In genomic region chr7:151518781-151519044, GRCh38 we compare ENCODE assay signal across 8 cellular contexts. TPM values are rescaled to one million over a fixed set of nuclear protein-coding genes. Genes with fewer than 3 reads are reported as not detected.
DNase-seq lines count a peak whose midpoint lies in the region; ATAC-seq and TF ChIP-seq lines count a peak whose summit lies in the region.

No MANE protein-coding gene starts in this region.

- H3K27me3 Mint-ChIP-seq in H9 (ENCODE audit: low read depth), result no peaks in the 10 kb centered on the region; the same call in 1 of the 2 replicates

- H2AK5ac ChIP-seq in H9 (ENCODE audit: insufficient read length, low read length), result no peak overlapping the region

- H3T11ph ChIP-seq in H9 (ENCODE audit: low read length), result no peak overlapping the region

- no peak for DNase-seq in H9
- DNase-seq in SW480 (ENCODE audit: low spot score), result peak; percentile 17
- no peak for DNase-seq in foreskin fibroblast
- DNase-seq in gastrocnemius medialis, result no peak
- DNase-seq in NCI-H1048 (lab: John Stamatoyannopoulos, UW), result no peak
- no peak for DNase-seq in hippocampal formation (lab: John Stamatoyannopoulos, UW)
- DNase-seq in OCI-M2 (lab: John Stamatoyannopoulos, UW; ENCODE audit: unreplicated experiment), result no peak

- H3K23me2 ChIP-seq in H9 (ENCODE audit: insufficient read length, low read depth, low read length, poor library complexity, severe bottlenecking), result peaks cover 14% of the 10 kb centered on the region

- peaks cover 37 to 42% of the 10 kb centered on the region in 2 experiments for H3K4me1 Mint-ChIP-seq in H9

- TF ChIP-seq CTCF in H9 (conservative IDR thresholded peaks at IDR 0.05), result no peak
- no peak for TF ChIP-seq CTCF in foreskin fibroblast (IDR thresholded peaks at IDR 0.05; ENCODE audit: low read depth, low read length)
- no peak for TF ChIP-seq CTCF in gastrocnemius medialis (IDR thresholded peaks at IDR 0.05 in 4 of 5, conservative IDR thresholded peaks at IDR 0.05 in 1 of 5)

- no peak overlapping the region for H2BK120ac ChIP-seq in H9 (ENCODE audit: low read depth, low read length, poor library complexity, severe bottlenecking)

- in situ Hi-C loops in gastrocnemius medialis (cut with MboI; ENCODE audit: low sequenced_read_pairs in 4 of 4), result loop anchor here in 1 of 4 donors (10.0 kb wide), 1 partner anchor 54 kb away; no protein-coding TSS in a partner anchor

- H3K4ac ChIP-seq in H9 (ENCODE audit: low read depth, low read length), result no peak overlapping the region

- H3K27me3 ChIP-seq in H9 (ENCODE audit: insufficient read depth, low read length) (no peaks in the 10 kb centered on the region), gastrocnemius medialis (no peaks in the 10 kb centered on the region)

- H4K91ac ChIP-seq in H9 (ENCODE audit: insufficient read length, low read depth, low read length), result no peak overlapping the region

- H3K23ac ChIP-seq in H9 (ENCODE audit: insufficient read length, low read depth, low read length), result no peak overlapping the region

- H3K27ac ChIP-seq in H9 (ENCODE audit: insufficient read length, low read depth, low read length), result no peak overlapping the region
- H3K27ac ChIP-seq in gastrocnemius medialis, result peak overlapping the region; percentile 85 to 98 (median 89)

- no peak overlapping the region for H3K18ac ChIP-seq in H9 (ENCODE audit: insufficient read length, low read depth, low read length)

- ATAC-seq in gastrocnemius medialis, result no peak
- ATAC-seq in GM21576 (IDR thresholded peaks at IDR 0.05; ENCODE audit: unreplicated experiment), result no peak

- no peak overlapping the region for H4K5ac ChIP-seq in H9 (ENCODE audit: insufficient read length, low read depth, low read length)

- no peak overlapping the region for H2BK12ac ChIP-seq in H9 (ENCODE audit: insufficient read length, low read depth, low read length)

- H3K27ac Mint-ChIP-seq in H9, result peak overlapping the region; percentile 70 to 96 (median 90)

- no peaks in the 10 kb centered on the region for H3K9me3 ChIP-seq in H9 (ENCODE audit: control insufficient read depth, low read depth, low read length)
- no peaks in the 10 kb centered on the region for H3K9me3 ChIP-seq in gastrocnemius medialis

- intact Hi-C loops in gastrocnemius medialis (cut with DNase I; ENCODE audit: low total_unique reads), result loop anchor here (2.0 to 5.0 kb wide), 4 partner anchors 14 to 219 kb away; no protein-coding TSS in a partner anchor

- peak overlapping the region; percentile 74 for H3K9ac ChIP-seq in H9 (ENCODE audit: extremely low read depth, insufficient read length, low read length)

- H3K4me3 Mint-ChIP-seq in H9, result peak overlapping the region; percentile 95 to 99

- no peak overlapping the region for H2BK5ac ChIP-seq in H9 (ENCODE audit: insufficient read length, low read length)

- no peaks in the 10 kb centered on the region for H3K36me3 ChIP-seq in gastrocnemius medialis

- no peak overlapping the region for H2BK15ac ChIP-seq in H9 (ENCODE audit: low read depth, low read length)

- H3K9me3 Mint-ChIP-seq in H9, result peaks cover 0 to 4% of the 10 kb centered on the region in 2 experiments; a peak in 3 of 5 replicates

- H3K56ac ChIP-seq in H9 (ENCODE audit: insufficient read length, low read depth, low read length), result no peak overlapping the region

- H3K79me1 ChIP-seq in H9 (ENCODE audit: insufficient read depth, low read depth, low read length, poor library complexity, severe bottlenecking), result peaks cover 2% of the 10 kb centered on the region

- H4K20me1 ChIP-seq in H9 (ENCODE audit: control insufficient read depth, insufficient read depth, insufficient read length), result peaks cover 3% of the 10 kb centered on the region

- H2AFZ ChIP-seq in H9 (ENCODE audit: low read length), result no peak overlapping the region

- no CpG with 5 or more reads among the region's 11 CpGs for WGBS in H9 (ENCODE audit: extremely low coverage, insufficient read length, low lambda C conversion rate)

- H3K4me3 ChIP-seq in foreskin fibroblast (ENCODE audit: low read depth in 1 of 2, low read length in 2 of 2) (peak overlapping the region; percentile 81 to 91), gastrocnemius medialis (peak overlapping the region; percentile 67 to 81 (median 72))

- H3K14ac ChIP-seq in H9 (ENCODE audit: insufficient read depth, low read length), result peak overlapping the region; percentile 58; the same call in 1 of the 2 replicates

- no peaks in the 10 kb centered on the region for H3K4me1 ChIP-seq in H9 (ENCODE audit: insufficient read depth, low read length)
- H3K4me1 ChIP-seq in gastrocnemius medialis, result peaks cover 29 to 50% of the 10 kb centered on the region in 2 donors

- no peak overlapping the region for H2BK20ac ChIP-seq in H9 (ENCODE audit: low read depth, low read length, poor library complexity, severe bottlenecking)

- peaks cover 47% of the 10 kb centered on the region for H3K79me2 ChIP-seq in H9 (ENCODE audit: insufficient read depth, low read length)

- H3K4me2 ChIP-seq in H9 (ENCODE audit: insufficient read depth, insufficient read length, low read length), result peak overlapping the region; percentile 89

- peaks cover 2 to 7% (median 4%) of the 10 kb centered on the region in 3 experiments; a peak in 3 of 7 replicates for H3K36me3 Mint-ChIP-seq in H9 (ENCODE audit: insufficient read depth in 1 of 3, low read depth in 3 of 3)

- no peak overlapping the region for H4K8ac ChIP-seq in H9 (replicated peaks; ENCODE audit: insufficient read length, low read depth, low read length)

- no peak for TF ChIP-seq POLR2A in gastrocnemius medialis (IDR thresholded peaks at IDR 0.05)

RNA-seq across cellular contexts. Expression of gene RHEB, which starts 1.0 kb away (rescaled TPM):
- 109 and 114 TPM in 2 replicates for total RNA-seq in H9 (2021)
- total RNA-seq in gastrocnemius medialis, result 100 to 1,000 TPM in 3 of 4 donors, 10 to 100 TPM in 1; 93.2 to 159 (median 124) TPM
